In genomic region chr16:89401641-89402445, GRCh38 we compare ENCODE assay signal across 1 cellular context.
A peak's percentile ranks its signal among the peaks of the same experiment; 100 is the strongest.
TF ChIP-seq lines count a peak whose summit lies in the region.

No MANE protein-coding gene starts in this region.

TF ChIP-seq in H1, 55 proteins besides CTCF, POLR2A, EP300 and RAD21:
- TF ChIP-seq MAFK (IDR thresholded peaks at IDR 0.05; ENCODE audit: low read depth, low read length) (no peak), E2F6 (IDR thresholded peaks at IDR 0.05) (0 out of 2 replicates have a peak, but pooled peaks have one; percentile 22)
TF ChIP-seq in H1: peak in this region for 1.
